ENCODE assay signal across 8 cellular contexts in genomic region chr11:45252134-45252856, GRCh38. TPM values are rescaled to one million over a fixed set of nuclear protein-coding genes. Genes with fewer than 3 reads are reported as not detected.
A peak's percentile ranks its signal among the peaks of the same experiment; 100 is the strongest.
DNase-seq lines count a peak whose midpoint lies in the region; TF ChIP-seq lines count a peak whose summit lies in the region.

No MANE protein-coding gene starts in this region.

- POLR2A ChIA-PET in activated CD4-positive, alpha-beta T cell treated with anti-CD3 and anti-CD28 coated beads, Interleukin-2, amount 10 ng/mL, durations not matched to agents 7 days and 5 days (lab: Charles Lee), result no interaction called here

- TF ChIP-seq EP300 in Ishikawa (IDR thresholded peaks at IDR 0.05; ENCODE audit: borderline replicate concordance), result no peak

- no peaks in the 10 kb centered on the region for H3K36me3 Mint-ChIP-seq in activated CD4-positive, alpha-beta T cell treated with anti-CD3 and anti-CD28 coated beads, Interleukin-2, amount 10 ng/mL, durations not matched to agents 7 days and 5 days (ENCODE audit: low read depth)
- H3K36me3 Mint-ChIP-seq in glutamatergic neuron (ENCODE audit: unreplicated experiment), result no peaks in the 10 kb centered on the region

- H3K27ac ChIP-seq in spleen, result peak overlapping the region in 1 of 8 donors; percentile 8

- peak; percentile 30 for DNase-seq in NCI-H2196 (lab: John Stamatoyannopoulos, UW; ENCODE audit: unreplicated experiment)
- DNase-seq in NCI-H2196 treated with DMSO at 0.1 percent for 48 hours (lab: John Stamatoyannopoulos, UW; ENCODE audit: unreplicated experiment), result no peak
- DNase-seq in activated CD4-positive, alpha-beta T cell treated with anti-CD3 and anti-CD28 coated beads, Interleukin-2, amount 10 ng/mL, durations not matched to agents 7 days and 5 days, result peak; percentile 11
- peak; percentile 90 for DNase-seq in glutamatergic neuron
- no peak for DNase-seq in spleen
- no peak for DNase-seq in putamen (ENCODE audit: low spot score)
- DNase-seq in Ammon's horn (ENCODE audit: low spot score), result no peak

- no peak overlapping the region for H3K4me3 Mint-ChIP-seq in activated CD4-positive, alpha-beta T cell treated with anti-CD3 and anti-CD28 coated beads, Interleukin-2, amount 10 ng/mL, durations not matched to agents 7 days and 5 days
- no peak overlapping the region for H3K4me3 Mint-ChIP-seq in glutamatergic neuron (ENCODE audit: unreplicated experiment)

- no peak overlapping the region for H3K27ac Mint-ChIP-seq in activated CD4-positive, alpha-beta T cell treated with anti-CD3 and anti-CD28 coated beads, Interleukin-2, amount 10 ng/mL, durations not matched to agents 7 days and 5 days
- H3K27ac Mint-ChIP-seq in glutamatergic neuron (ENCODE audit: unreplicated experiment), result no peak overlapping the region

- no peaks in the 10 kb centered on the region for H3K36me3 ChIP-seq in spleen

- peaks cover 0 to 4% (median 0%) of the 10 kb centered on the region in 6 donors for H3K4me1 ChIP-seq in spleen

- peak; percentile 78 for TF ChIP-seq RAD21 in Ishikawa (IDR thresholded peaks at IDR 0.05; ENCODE audit: low read depth)

- H3K27me3 Mint-ChIP-seq in activated CD4-positive, alpha-beta T cell treated with anti-CD3 and anti-CD28 coated beads, Interleukin-2, amount 10 ng/mL, durations not matched to agents 7 days and 5 days, result peaks cover 6% of the 10 kb centered on the region
- peaks cover 4% of the 10 kb centered on the region for H3K27me3 Mint-ChIP-seq in glutamatergic neuron (ENCODE audit: unreplicated experiment)

- no peaks in the 10 kb centered on the region for H3K4me1 Mint-ChIP-seq in activated CD4-positive, alpha-beta T cell treated with anti-CD3 and anti-CD28 coated beads, Interleukin-2, amount 10 ng/mL, durations not matched to agents 7 days and 5 days
- H3K4me1 Mint-ChIP-seq in glutamatergic neuron (ENCODE audit: low read depth, unreplicated experiment), result peaks cover under 1% of the 10 kb centered on the region

- intact Hi-C loops in spleen (cut with DNase I; ENCODE audit: low total_unique reads), result no loop called here

- TF ChIP-seq POLR2A in spleen (IDR thresholded peaks at IDR 0.05), result no peak

- TF ChIP-seq CTCF in glutamatergic neuron (IDR thresholded peaks at IDR 0.05; ENCODE audit: partially characterized antibody, unreplicated experiment), result peak; percentile 87
- TF ChIP-seq CTCF in spleen (IDR thresholded peaks at IDR 0.05 in 8 of 11, conservative IDR thresholded peaks at IDR 0.05 in 3 of 11), result peak; percentile 18 to 79 (median 67)

- no peaks in the 10 kb centered on the region for H3K9me3 Mint-ChIP-seq in activated CD4-positive, alpha-beta T cell treated with anti-CD3 and anti-CD28 coated beads, Interleukin-2, amount 10 ng/mL, durations not matched to agents 7 days and 5 days
- H3K9me3 Mint-ChIP-seq in glutamatergic neuron (ENCODE audit: unreplicated experiment), result no peaks in the 10 kb centered on the region

- H3K27me3 ChIP-seq in spleen (replicated peaks in 1 of 7), result peaks cover 0 to 16% (median 0%) of the 10 kb centered on the region in 7 donors

- H3K9me3 ChIP-seq in spleen, result no peaks in the 10 kb centered on the region

- WGBS in spleen, 5 donors, result 49 to 64% (median 59%) methylated on average over 14 to 22 of the region's 22 CpGs

- no peak overlapping the region for H3K4me3 ChIP-seq in spleen

- CTCF ChIA-PET in activated CD4-positive, alpha-beta T cell treated with anti-CD3 and anti-CD28 coated beads, Interleukin-2, amount 10 ng/mL, durations not matched to agents 7 days and 5 days (lab: Charles Lee), result interaction anchor here (0.9 to 1.1 kb wide), 2 partner anchors 14 to 52 kb away, joined by 3 to 5 read pairs; no protein-coding TSS in a partner anchor

TF ChIP-seq in Ishikawa, 13 proteins besides CTCF, POLR2A, EP300 and RAD21:
- TF ChIP-seq REST (IDR thresholded peaks at IDR 0.05; ENCODE audit: low read depth) (no peak), TAF1 (IDR thresholded peaks at IDR 0.05; ENCODE audit: low read depth) (no peak), TEAD4 (IDR thresholded peaks at IDR 0.05) (no peak)
TF ChIP-seq in Ishikawa: peak in this region for 0.

RNA-seq across cellular contexts. Expression of gene SYT13, which starts 33.8 kb away (rescaled TPM):
- total RNA-seq in activated CD4-positive, alpha-beta T cell treated with anti-CD3 and anti-CD28 coated beads, Interleukin-2, amount 10 ng/mL, durations not matched to agents 7 days and 5 days, result not detected
- total RNA-seq in glutamatergic neuron (ENCODE audit: unreplicated experiment) (7.5 TPM), spleen (under 1 TPM in 5 of 7 donors, not detected in 2; 0.03 to 0.64 (median 0.28) TPM)
- under 1 TPM; 0.02 to 0.11 (median 0.03) TPM for polyA plus RNA-seq in spleen

Comparison
In these comparisons a context has a peak if more than half of its experiments do, and no peak if none do; other contexts are left out.
1. DNase-seq: peak in NCI-H2196 (single experiment), activated CD4-positive, alpha-beta T cell treated with anti-CD3 and anti-CD28 coated beads, Interleukin-2, amount 10 ng/mL, durations not matched to agents 7 days and 5 days (single experiment) and glutamatergic neuron (single experiment); none in NCI-H2196 treated with DMSO at 0.1 percent for 48 hours (single experiment), spleen (single experiment), putamen (single experiment) and Ammon's horn (single experiment).